33 cellular contexts compared by ENCODE assay signal in genomic region chr11:14149683-14150082, GRCh38.
"Had no signal": no experiment of that assay in that cellular context is flagged by ENCODE, and none has a peak within 500 bp of the region (broad histone marks: within the 10 kb centered on the region; RNA-seq: fewer than 3 reads in every experiment).

No MANE protein-coding gene starts in this region.

- H3K36me3 ChIP-seq: brain microvascular endothelial cell, esophagus muscularis mucosa, gastrocnemius medialis, heart left ventricle had no signal

- H3K27me3 ChIP-seq: brain microvascular endothelial cell, esophagus muscularis mucosa, gastrocnemius medialis had no signal

- DNase-seq: activated CD4-positive, alpha-beta T cell treated with anti-CD3 and anti-CD28 coated beads for 4 hours; activated CD4-positive, alpha-beta T cell treated with anti-CD3 and anti-CD28 coated beads, Interleukin-2, amount 50 U/mL, for 1 hour; activated CD4-positive, alpha-beta T cell treated with anti-CD3 and anti-CD28 coated beads, Interleukin-2, amount 50 U/mL, for 48 hours; activated CD4-positive, CD25-positive, alpha-beta regulatory T cell; activated CD4-positive, CD25-positive, alpha-beta regulatory T cell treated with anti-CD3 and anti-CD28 coated beads, Interleukin-2, amount 50 U/mL, for 72 hours; activated CD8-positive, alpha-beta memory T cell treated with anti-CD3 and anti-CD28 coated beads for 24 hours; activated CD8-positive, alpha-beta T cell treated with anti-CD3 and anti-CD28 coated beads for 36 hours; activated effector memory CD4-positive, alpha-beta T cell treated with Interleukin-2 at 50 U/mL for 16 hours; activated gamma-delta T cell treated with Interleukin-2 at 50 U/mL for 16 hours; activated naive CD4-positive, alpha-beta T cell treated with anti-CD3 and anti-CD28 coated beads, Interleukin-2, amount 50 U/mL, for 16 hours; activated naive CD4-positive, alpha-beta T cell treated with Interleukin-2 at 50 U/mL for 16 hours; activated T-cell treated with anti-CD3 and anti-CD28 coated beads, Interleukin-2, amount 50 U/mL, for 4 hours; amniotic stem cell; anterior cingulate cortex; brain microvascular endothelial cell; dorsolateral prefrontal cortex; effector memory CD4-positive, alpha-beta T cell; endodermal cell; erythroblast; foreskin keratinocyte; gastrocnemius medialis; glutamatergic neuron; heart left ventricle; T-helper 1 cell; T-helper 17 cell; T1000 had no signal

- H3K4me1 Mint-ChIP-seq: activated T-helper 17 cell treated with anti-CD3 and anti-CD28 coated beads, Interleukin-2, amount 50 U/mL, for 72 hours; central memory CD8-positive, alpha-beta T cell; endodermal cell had no signal

- H3K4me1 ChIP-seq: esophagus muscularis mucosa, foreskin keratinocyte, gastrocnemius medialis, heart left ventricle had no signal

- H3K4me3 ChIP-seq: coronary artery, dorsolateral prefrontal cortex, esophagus muscularis mucosa, gastrocnemius medialis, heart left ventricle had no signal

- H3K9me3 Mint-ChIP-seq: central memory CD8-positive, alpha-beta T cell had no signal

- H3K9me3 ChIP-seq: gastrocnemius medialis had no signal

- H3K27me3 Mint-ChIP-seq: activated CD8-positive, alpha-beta T cell treated with anti-CD3 and anti-CD28 coated beads for 36 hours; activated naive CD8-positive, alpha-beta T cell; activated T-helper 17 cell treated with anti-CD3 and anti-CD28 coated beads, Interleukin-2, amount 50 U/mL, for 72 hours; central memory CD8-positive, alpha-beta T cell; dendritic cell treated with granulocyte-macrophage colony-stimulating factor and Interleukin-4, amounts not matched to agents 40 ng/mL and 50 ng/mL, for 4 days; T-helper 17 cell had no signal

- H3K4me3 Mint-ChIP-seq: activated CD8-positive, alpha-beta T cell treated with anti-CD3 and anti-CD28 coated beads for 36 hours; activated naive CD8-positive, alpha-beta T cell; activated T-cell treated with anti-CD3 and anti-CD28 coated beads, Interleukin-2, amount 50 U/mL, for 4 hours; activated T-helper 17 cell treated with anti-CD3 and anti-CD28 coated beads, Interleukin-2, amount 50 U/mL, for 72 hours; central memory CD8-positive, alpha-beta T cell; dendritic cell treated with granulocyte-macrophage colony-stimulating factor and Interleukin-4, amounts not matched to agents 40 ng/mL and 50 ng/mL, for 4 days; endodermal cell; T-helper 17 cell; T-helper 2 cell treated with Interferon-gamma antibody and Interleukin-4, amounts not matched to agents 5 μg/mL and 100 μg/mL, for 36 hours had no signal

- H3K27ac Mint-ChIP-seq: activated CD8-positive, alpha-beta T cell treated with anti-CD3 and anti-CD28 coated beads for 36 hours; activated naive CD8-positive, alpha-beta T cell; activated T-helper 17 cell treated with anti-CD3 and anti-CD28 coated beads, Interleukin-2, amount 50 U/mL, for 72 hours; dendritic cell treated with granulocyte-macrophage colony-stimulating factor and Interleukin-4, amounts not matched to agents 40 ng/mL and 50 ng/mL, for 4 days; endodermal cell; T-helper 17 cell; T-helper 2 cell treated with Interferon-gamma antibody and Interleukin-4, amounts not matched to agents 5 μg/mL and 100 μg/mL, for 36 hours had no signal

- ATAC-seq: activated CD8-positive, alpha-beta T cell treated with anti-CD3 and anti-CD28 coated beads for 36 hours; activated T-cell treated with anti-CD3 and anti-CD28 coated beads, Interleukin-2, amount 50 U/mL, for 4 hours; activated T-helper 17 cell treated with anti-CD3 and anti-CD28 coated beads, Interleukin-2, amount 50 U/mL, for 72 hours; gastrocnemius medialis; heart left ventricle; T-helper 17 cell had no signal

- H3K27ac ChIP-seq: brain microvascular endothelial cell, coronary artery, dorsolateral prefrontal cortex, esophagus muscularis mucosa, foreskin keratinocyte, gastrocnemius medialis, heart left ventricle had no signal
